10 cellular contexts compared by ENCODE assay signal in genomic region chr1:26190373-26190987, GRCh38. TPM values are rescaled to one million over a fixed set of nuclear protein-coding genes. Genes with fewer than 3 reads are reported as not detected.
DNase-seq lines count a peak whose midpoint lies in the region; ATAC-seq lines count a peak whose summit lies in the region.
"Had no signal": no experiment of that assay in that cellular context is flagged by ENCODE, and none has a peak within 500 bp of the region (broad histone marks: within the 10 kb centered on the region; RNA-seq: fewer than 3 reads in every experiment).

Gene CATSPER4 (plus strand): TSS chr1:26190602. CDS start chr1:26190628, 26 bp downstream.

- H3K9ac ChIP-seq in NT2/D1 (ENCODE audit: insufficient read length, low read depth): no peak within 1 kb of the TSS

- ATAC-seq in GM21825 (IDR thresholded peaks at IDR 0.05; ENCODE audit: unreplicated experiment): no peak
- no peak for ATAC-seq in GM21737 (IDR thresholded peaks at IDR 0.05; ENCODE audit: unreplicated experiment)

- H3K4me3 ChIP-seq in NT2/D1 (ENCODE audit: insufficient read length, low read depth): no peak within 1 kb of the TSS
- H3K4me3 ChIP-seq: lung had no signal

- peaks cover 38% of the 10 kb centered on the region for H3K36me3 ChIP-seq in NT2/D1 (ENCODE audit: insufficient read depth, insufficient read length, low read length)

- no peaks in the 10 kb centered on the region for H3K27me3 ChIP-seq in NT2/D1 (ENCODE audit: insufficient read depth, insufficient read length)

- no peaks in the 10 kb centered on the region for H3K9me3 ChIP-seq in NT2/D1 (ENCODE audit: insufficient read depth, low read length)

- peaks cover 6% of the 10 kb centered on the region for H3K4me1 ChIP-seq in NT2/D1 (ENCODE audit: insufficient read depth, insufficient read length)

- peak; percentile 80 for DNase-seq in NCI-H82 (lab: John Stamatoyannopoulos, UW)
- DNase-seq in NCI-H82 treated with DMSO at 0.1 percent for 48 hours (lab: John Stamatoyannopoulos, UW; ENCODE audit: unreplicated experiment): no peak
- DNase-seq in NT2/D1 (ENCODE audit: low read depth, low spot score): peak; percentile 91
- DNase-seq in epidermal melanocyte (ENCODE audit: insufficient read length, low spot score): peak; percentile 21
- DNase-seq in retina: peak; percentile 53
- DNase-seq in mucosa of gallbladder (ENCODE audit: low spot score): no peak

RNA-seq across cellular contexts. Expression of gene CATSPER4, which starts in this region (rescaled TPM):
- not detected for total RNA-seq in mucosa of gallbladder
- total RNA-seq: CD4-positive, alpha-beta T cell; lung had no signal

Comparison
In these comparisons a context has a peak if more than half of its experiments do, and no peak if none do; other contexts are left out.
1. DNase-seq: peak in NCI-H82 (single experiment), NT2/D1 (single experiment), epidermal melanocyte (single experiment) and retina (single experiment); none in NCI-H82 treated with DMSO at 0.1 percent for 48 hours (single experiment) and mucosa of gallbladder (single experiment).